In genomic region chr1:66294692-66295384, GRCh38 we compare ENCODE assay signal across 10 cellular contexts.
A peak's percentile ranks its signal among the peaks of the same experiment; 100 is the strongest.
DNase-seq lines count a peak whose midpoint lies in the region; ATAC-seq and TF ChIP-seq lines count a peak whose summit lies in the region.
"Had no signal": no experiment of that assay in that cellular context is flagged by ENCODE, and none has a peak within 500 bp of the region (broad histone marks: within the 10 kb centered on the region; RNA-seq: fewer than 3 reads in every experiment).

No MANE protein-coding gene starts in this region.

- POLR2A ChIA-PET in activated CD4-positive, alpha-beta memory T cell treated with anti-CD3 and anti-CD28 coated beads for 36 hours (lab: Charles Lee) = interaction anchor here (0.9 to 1.0 kb wide), 2 partner anchors 13 to 37 kb away, joined by 4 read pairs; no protein-coding TSS in a partner anchor
- POLR2A ChIA-PET in activated CD4-positive, alpha-beta memory T cell treated with anti-CD3 and anti-CD28 coated beads, Interleukin-2, amount 10 ng/mL, durations not matched to agents 7 days and 5 days (lab: Charles Lee) = interaction anchor here (0.9 to 2.7 kb wide), 5 partner anchors 9 to 39 kb away, joined by 3 to 12 read pairs (median 3); no protein-coding TSS in a partner anchor

- no peaks in the 10 kb centered on the region for H3K36me3 ChIP-seq in cardiac muscle cell
- H3K36me3 ChIP-seq in thymus (ENCODE audit: control insufficient read depth, insufficient read depth) = no peaks in the 10 kb centered on the region

- no peaks in the 10 kb centered on the region for H3K36me3 Mint-ChIP-seq in activated CD4-positive, alpha-beta memory T cell treated with anti-CD3 and anti-CD28 coated beads for 36 hours
- H3K36me3 Mint-ChIP-seq in activated CD4-positive, alpha-beta memory T cell treated with anti-CD3 and anti-CD28 coated beads, Interleukin-2, amount 10 ng/mL, durations not matched to agents 7 days and 5 days (ENCODE audit: low read depth) = peaks cover 9% of the 10 kb centered on the region
- H3K36me3 Mint-ChIP-seq in activated naive CD8-positive, alpha-beta T cell treated with anti-CD3 and anti-CD28 coated beads, Interleukin-2, amount 50 U/mL, for 24 hours (ENCODE audit: low read depth) = no peaks in the 10 kb centered on the region

- peak; percentile 97 for ATAC-seq in activated naive CD8-positive, alpha-beta T cell treated with anti-CD3 and anti-CD28 coated beads, Interleukin-2, amount 50 U/mL, for 24 hours
- no peak for ATAC-seq in HG03469 (IDR thresholded peaks at IDR 0.05; ENCODE audit: unreplicated experiment)

- H3K27me3 ChIP-seq in cardiac muscle cell = no peaks in the 10 kb centered on the region
- H3K27me3 ChIP-seq in thymus (ENCODE audit: control insufficient read depth, insufficient read depth) = no peaks in the 10 kb centered on the region

- no peak for TF ChIP-seq CTCF in cardiac muscle cell (IDR thresholded peaks at IDR 0.05; ENCODE audit: low read depth, low read length)

- H3K27ac ChIP-seq in cardiac muscle cell (peak overlapping the region; percentile 24), thymus (ENCODE audit: low read depth) (peak overlapping the region; percentile 43)
- H3K27ac ChIP-seq: KMS-11 had no signal

- no peaks in the 10 kb centered on the region for H3K9me3 Mint-ChIP-seq in activated CD4-positive, alpha-beta memory T cell treated with anti-CD3 and anti-CD28 coated beads for 36 hours
- peaks cover 3% of the 10 kb centered on the region for H3K9me3 Mint-ChIP-seq in activated CD4-positive, alpha-beta memory T cell treated with anti-CD3 and anti-CD28 coated beads, Interleukin-2, amount 10 ng/mL, durations not matched to agents 7 days and 5 days
- no peaks in the 10 kb centered on the region for H3K9me3 Mint-ChIP-seq in activated naive CD8-positive, alpha-beta T cell treated with anti-CD3 and anti-CD28 coated beads, Interleukin-2, amount 50 U/mL, for 24 hours

- DNase-seq in activated CD4-positive, alpha-beta memory T cell treated with anti-CD3 and anti-CD28 coated beads for 36 hours = no peak
- DNase-seq in activated CD4-positive, alpha-beta memory T cell treated with anti-CD3 and anti-CD28 coated beads, Interleukin-2, amount 10 ng/mL, durations not matched to agents 7 days and 5 days = no peak
- DNase-seq in activated naive CD8-positive, alpha-beta T cell treated with anti-CD3 and anti-CD28 coated beads, Interleukin-2, amount 50 U/mL, for 24 hours = no peak
- DNase-seq in cardiac muscle cell (ENCODE audit: low read depth in 1 of 2, low spot score in 1 of 2) (peak in 1 of 2 donors; percentile 57), Ammon's horn (ENCODE audit: low spot score) (no peak)
- DNase-seq in central memory CD4-positive, alpha-beta T cell = no peak
- DNase-seq: glutamatergic neuron had no signal

- no peak overlapping the region for H3K4me3 Mint-ChIP-seq in activated CD4-positive, alpha-beta memory T cell treated with anti-CD3 and anti-CD28 coated beads for 36 hours
- H3K4me3 Mint-ChIP-seq in activated CD4-positive, alpha-beta memory T cell treated with anti-CD3 and anti-CD28 coated beads, Interleukin-2, amount 10 ng/mL, durations not matched to agents 7 days and 5 days = no peak overlapping the region
- no peak overlapping the region for H3K4me3 Mint-ChIP-seq in activated naive CD8-positive, alpha-beta T cell treated with anti-CD3 and anti-CD28 coated beads, Interleukin-2, amount 50 U/mL, for 24 hours

- 96% methylated on average over 2 of the region's 2 CpGs for WGBS in thymus

- peaks cover 56% of the 10 kb centered on the region for H3K4me1 Mint-ChIP-seq in activated CD4-positive, alpha-beta memory T cell treated with anti-CD3 and anti-CD28 coated beads for 36 hours (ENCODE audit: low read depth)
- H3K4me1 Mint-ChIP-seq in activated CD4-positive, alpha-beta memory T cell treated with anti-CD3 and anti-CD28 coated beads, Interleukin-2, amount 10 ng/mL, durations not matched to agents 7 days and 5 days = peaks cover 45% of the 10 kb centered on the region
- H3K4me1 Mint-ChIP-seq in activated naive CD8-positive, alpha-beta T cell treated with anti-CD3 and anti-CD28 coated beads, Interleukin-2, amount 50 U/mL, for 24 hours = peaks cover 53% of the 10 kb centered on the region

- H3K27me3 Mint-ChIP-seq in activated CD4-positive, alpha-beta memory T cell treated with anti-CD3 and anti-CD28 coated beads for 36 hours = no peaks in the 10 kb centered on the region
- H3K27me3 Mint-ChIP-seq in activated CD4-positive, alpha-beta memory T cell treated with anti-CD3 and anti-CD28 coated beads, Interleukin-2, amount 10 ng/mL, durations not matched to agents 7 days and 5 days = peaks cover 2% of the 10 kb centered on the region
- H3K27me3 Mint-ChIP-seq in activated naive CD8-positive, alpha-beta T cell treated with anti-CD3 and anti-CD28 coated beads, Interleukin-2, amount 50 U/mL, for 24 hours = no peaks in the 10 kb centered on the region

- intact Hi-C loops in activated CD4-positive, alpha-beta memory T cell treated with anti-CD3 and anti-CD28 coated beads for 36 hours (cut with micrococcal nuclease) = no loop called here

- H3K27ac Mint-ChIP-seq in activated CD4-positive, alpha-beta memory T cell treated with anti-CD3 and anti-CD28 coated beads for 36 hours = peak overlapping the region; percentile 68
- H3K27ac Mint-ChIP-seq in activated CD4-positive, alpha-beta memory T cell treated with anti-CD3 and anti-CD28 coated beads, Interleukin-2, amount 10 ng/mL, durations not matched to agents 7 days and 5 days = no peak overlapping the region
- peak overlapping the region; percentile 74 for H3K27ac Mint-ChIP-seq in activated naive CD8-positive, alpha-beta T cell treated with anti-CD3 and anti-CD28 coated beads, Interleukin-2, amount 50 U/mL, for 24 hours

- H3K9me3 ChIP-seq in cardiac muscle cell (ENCODE audit: low read depth) (no peaks in the 10 kb centered on the region), thymus (ENCODE audit: control insufficient read depth) (no peaks in the 10 kb centered on the region)

- H3K4me1 ChIP-seq in cardiac muscle cell (ENCODE audit: low read depth) (peaks cover 4% of the 10 kb centered on the region), thymus (ENCODE audit: control insufficient read depth, insufficient read depth, low read length) (no peaks in the 10 kb centered on the region)

- CTCF ChIA-PET in activated CD4-positive, alpha-beta memory T cell treated with anti-CD3 and anti-CD28 coated beads for 36 hours (lab: Charles Lee) = interaction anchor here (0.9 to 1.7 kb wide), 2 partner anchors 31 to 152 kb away, joined by 3 to 5 read pairs; no protein-coding TSS in a partner anchor
- CTCF ChIA-PET in activated CD4-positive, alpha-beta memory T cell treated with anti-CD3 and anti-CD28 coated beads, Interleukin-2, amount 10 ng/mL, durations not matched to agents 7 days and 5 days (lab: Charles Lee) = interaction anchor here (1.6 kb wide), 1 partner anchor 20 kb away, joined by 4 read pairs; no protein-coding TSS in a partner anchor

- H3K4me3 ChIP-seq in cardiac muscle cell = no peak overlapping the region
- H3K4me3 ChIP-seq in thymus (ENCODE audit: low read length) = no peak overlapping the region
